Comparison of ENCODE assay signal across 2 cellular contexts in the genomic region with DNA sequence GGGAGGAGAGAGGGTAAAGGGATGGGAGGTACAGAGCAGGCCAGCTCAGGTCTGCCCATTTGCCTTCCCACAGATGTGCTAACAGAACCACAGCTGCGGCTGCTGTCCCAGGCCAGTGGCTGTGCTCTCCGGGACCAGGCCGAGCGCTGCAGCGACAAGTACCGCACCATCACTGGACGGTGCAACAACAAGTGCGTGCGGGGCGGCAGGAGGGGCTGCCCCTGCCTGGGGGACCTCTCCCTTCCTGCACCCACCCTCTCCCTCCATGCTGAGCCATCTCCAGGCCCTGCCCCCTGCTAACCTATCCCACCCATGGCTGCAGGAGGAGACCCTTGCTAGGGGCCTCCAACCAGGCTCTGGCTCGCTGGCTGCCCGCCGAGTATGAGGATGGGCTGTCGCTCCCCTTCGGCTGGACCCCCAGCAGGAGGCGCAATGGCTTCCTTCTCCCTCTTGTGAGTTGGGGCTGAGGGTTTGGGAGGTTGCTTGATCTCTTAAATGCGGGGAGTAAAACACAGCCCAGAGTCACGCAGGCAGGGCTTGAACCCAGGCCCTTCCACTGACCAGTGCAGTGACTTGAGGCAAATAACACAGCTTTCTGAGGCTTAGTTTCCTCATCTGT.
TF ChIP-seq lines count a peak whose summit lies in the region.

No MANE protein-coding gene starts in this region.

TF ChIP-seq in SK-N-SH, 30 proteins besides CTCF, POLR2A, EP300 and RAD21 (continued from another document):
- TF ChIP-seq MXI1 (IDR thresholded peaks at IDR 0.05; ENCODE audit: low read depth, low read length) (no peak), NRF1 (IDR thresholded peaks at IDR 0.05; ENCODE audit: low read depth, low read length) (no peak), TEAD4 (IDR thresholded peaks at IDR 0.05; ENCODE audit: borderline replicate concordance, insufficient read depth) (no peak), FOXJ3 (CRISPR knock-in tag; IDR thresholded peaks at IDR 0.05) (no peak), NFIC (IDR thresholded peaks at IDR 0.05; ENCODE audit: borderline replicate concordance) (no peak), JUND (IDR thresholded peaks at IDR 0.05) (no peak)
- TF ChIP-seq, protein P1, sequence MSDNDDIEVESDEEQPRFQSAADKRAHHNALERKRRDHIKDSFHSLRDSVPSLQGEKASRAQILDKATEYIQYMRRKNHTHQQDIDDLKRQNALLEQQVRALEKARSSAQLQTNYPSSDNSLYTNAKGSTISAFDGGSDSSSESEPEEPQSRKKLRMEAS (IDR thresholded peaks at IDR 0.05; ENCODE audit: low read depth), result no peak

TF ChIP-seq in SK-N-SH treated with all-trans-retinoic acid at 6 μM for 48 hours, 23 proteins besides CTCF, POLR2A, EP300 and RAD21 (continued from another document):
- TF ChIP-seq ISL1 (CRISPR knock-in tag; IDR thresholded peaks at IDR 0.05), result no peak
- TF ChIP-seq ESRRG (CRISPR knock-in tag; IDR thresholded peaks at IDR 0.05), result no peak
- TF ChIP-seq PPARA (CRISPR knock-in tag; IDR thresholded peaks at IDR 0.05; ENCODE audit: borderline replicate concordance), result no peak
- no peak for TF ChIP-seq GLIS3 (CRISPR knock-in tag; IDR thresholded peaks at IDR 0.05)
- TF ChIP-seq CSRNP3 (CRISPR knock-in tag; IDR thresholded peaks at IDR 0.05), result no peak
- no peak for TF ChIP-seq ARNTL (CRISPR knock-in tag; IDR thresholded peaks at IDR 0.05; ENCODE audit: borderline replicate concordance, low read depth)
